1 cellular context compared by ENCODE assay signal in genomic region chr16:17275076-17275732, GRCh38.
TF ChIP-seq lines count a peak whose summit lies in the region.

No MANE protein-coding gene starts in this region.

TF ChIP-seq in HepG2, 621 proteins besides CTCF, POLR2A, EP300 and RAD21 (continued from another document):
- TF ChIP-seq ZNF768 (CRISPR knock-in tag; IDR thresholded peaks at IDR 0.05) = peak; percentile 68; the same call in 1 of the 2 replicates
- TF ChIP-seq HDAC2 (CRISPR knock-in tag; IDR thresholded peaks at IDR 0.05) = peak; percentile 30; the same call in 1 of the 2 replicates
- no peak for TF ChIP-seq ELF1 (CRISPR knock-in tag; IDR thresholded peaks at IDR 0.05)
- TF ChIP-seq ZFP62 (CRISPR knock-in tag; IDR thresholded peaks at IDR 0.05) = no peak
- TF ChIP-seq NR2F1 (CRISPR knock-in tag; IDR thresholded peaks at IDR 0.05) = peak in 1 of 2 experiments; percentile 39; a peak in 1 of 4 replicates
- 0 out of 2 replicates have a peak, but pooled peaks have one; percentile 19 for TF ChIP-seq ARID3A (IDR thresholded peaks at IDR 0.05; ENCODE audit: low read depth, low read length)
- TF ChIP-seq, protein P1, sequence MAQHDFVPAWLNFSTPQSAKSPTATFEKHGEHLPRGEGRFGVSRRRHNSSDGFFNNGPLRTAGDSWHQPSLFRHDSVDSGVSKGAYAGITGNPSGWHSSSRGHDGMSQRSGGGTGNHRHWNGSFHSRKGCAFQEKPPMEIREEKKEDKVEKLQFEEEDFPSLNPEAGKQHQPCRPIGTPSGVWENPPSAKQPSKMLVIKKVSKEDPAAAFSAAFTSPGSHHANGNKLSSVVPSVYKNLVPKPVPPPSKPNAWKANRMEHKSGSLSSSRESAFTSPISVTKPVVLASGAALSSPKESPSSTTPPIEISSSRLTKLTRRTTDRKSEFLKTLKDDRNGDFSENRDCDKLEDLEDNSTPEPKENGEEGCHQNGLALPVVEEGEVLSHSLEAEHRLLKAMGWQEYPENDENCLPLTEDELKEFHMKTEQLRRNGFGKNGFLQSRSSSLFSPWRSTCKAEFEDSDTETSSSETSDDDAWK (CRISPR knock-in tag; IDR thresholded peaks at IDR 0.05) = no peak
- TF ChIP-seq PRDM4 (CRISPR knock-in tag; IDR thresholded peaks at IDR 0.05; ENCODE audit: borderline replicate concordance) = no peak
- TF ChIP-seq ETV5 (CRISPR knock-in tag; IDR thresholded peaks at IDR 0.05; ENCODE audit: borderline replicate concordance) = no peak; the same call in 1 of the 2 replicates
- no peak for TF ChIP-seq FOSL1 (CRISPR knock-in tag; IDR thresholded peaks at IDR 0.05; ENCODE audit: borderline replicate concordance)
- TF ChIP-seq PRMT3 (CRISPR knock-in tag; IDR thresholded peaks at IDR 0.05; ENCODE audit: borderline replicate concordance, low read depth) = no peak
- TF ChIP-seq FIP1L1 (IDR thresholded peaks at IDR 0.05; ENCODE audit: borderline replicate concordance, insufficient read depth, low read depth, low read length) = no peak
- peak; percentile 75 for TF ChIP-seq FOSL2 (CRISPR knock-in tag; IDR thresholded peaks at IDR 0.05)
- TF ChIP-seq FOXO4 (CRISPR knock-in tag; conservative IDR thresholded peaks at IDR 0.05) = no peak
- TF ChIP-seq ARID5B (CRISPR knock-in tag; IDR thresholded peaks at IDR 0.05) = peak; percentile 57
- no peak for TF ChIP-seq ZNF691 (CRISPR knock-in tag; IDR thresholded peaks at IDR 0.05; ENCODE audit: borderline replicate concordance, low read depth)
- no peak for TF ChIP-seq ZNF775 (CRISPR knock-in tag; IDR thresholded peaks at IDR 0.05; ENCODE audit: borderline replicate concordance)
- TF ChIP-seq, protein P2, sequence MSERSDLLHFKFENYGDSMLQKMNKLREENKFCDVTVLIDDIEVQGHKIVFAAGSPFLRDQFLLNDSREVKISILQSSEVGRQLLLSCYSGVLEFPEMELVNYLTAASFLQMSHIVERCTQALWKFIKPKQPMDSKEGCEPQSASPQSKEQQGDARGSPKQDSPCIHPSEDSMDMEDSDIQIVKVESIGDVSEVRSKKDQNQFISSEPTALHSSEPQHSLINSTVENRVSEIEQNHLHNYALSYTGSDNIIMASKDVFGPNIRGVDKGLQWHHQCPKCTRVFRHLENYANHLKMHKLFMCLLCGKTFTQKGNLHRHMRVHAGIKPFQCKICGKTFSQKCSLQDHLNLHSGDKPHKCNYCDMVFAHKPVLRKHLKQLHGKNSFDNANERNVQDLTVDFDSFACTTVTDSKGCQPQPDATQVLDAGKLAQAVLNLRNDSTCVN (CRISPR knock-in tag; IDR thresholded peaks at IDR 0.05; ENCODE audit: borderline replicate concordance) = peak; percentile 97
- TF ChIP-seq MTERF4 (CRISPR knock-in tag; IDR thresholded peaks at IDR 0.05) = no peak
- TF ChIP-seq AFF4 (CRISPR knock-in tag; IDR thresholded peaks at IDR 0.05) = no peak
- TF ChIP-seq ZNF510 (CRISPR knock-in tag; IDR thresholded peaks at IDR 0.05; ENCODE audit: low read depth) = no peak
- no peak for TF ChIP-seq EHMT2 (IDR thresholded peaks at IDR 0.05; ENCODE audit: borderline replicate concordance, low read depth, low read length)
- TF ChIP-seq ZBTB43 (CRISPR knock-in tag; conservative IDR thresholded peaks at IDR 0.05) = 0 out of 2 replicates have a peak, but pooled peaks have one; percentile 39
- TF ChIP-seq KMT2A (CRISPR knock-in tag; IDR thresholded peaks at IDR 0.05) = no peak
- TF ChIP-seq SP1 (IDR thresholded peaks at IDR 0.05) = no peak
- no peak for TF ChIP-seq SP1 (CRISPR knock-in tag; IDR thresholded peaks at IDR 0.05)
- TF ChIP-seq ZNF263 (CRISPR knock-in tag; IDR thresholded peaks at IDR 0.05) = peak; percentile 61
- TF ChIP-seq FOXM1 (CRISPR knock-in tag; IDR thresholded peaks at IDR 0.05) = no peak
- peak; percentile 61; the same call in 1 of the 2 replicates for TF ChIP-seq NCOR1 (IDR thresholded peaks at IDR 0.05; ENCODE audit: borderline replicate concordance, low read length)
- TF ChIP-seq, protein P3, sequence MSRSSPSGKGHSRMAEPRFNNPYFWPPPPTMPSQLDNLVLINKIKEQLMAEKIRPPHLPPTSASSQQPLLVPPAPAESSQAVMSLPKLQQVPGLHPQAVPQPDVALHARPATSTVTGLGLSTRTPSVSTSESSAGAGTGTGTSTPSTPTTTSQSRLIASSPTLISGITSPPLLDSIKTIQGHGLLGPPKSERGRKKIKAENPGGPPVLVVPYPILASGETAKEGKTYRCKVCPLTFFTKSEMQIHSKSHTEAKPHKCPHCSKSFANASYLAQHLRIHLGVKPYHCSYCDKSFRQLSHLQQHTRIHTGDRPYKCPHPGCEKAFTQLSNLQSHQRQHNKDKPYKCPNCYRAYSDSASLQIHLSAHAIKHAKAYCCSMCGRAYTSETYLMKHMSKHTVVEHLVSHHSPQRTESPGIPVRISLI (CRISPR knock-in tag; IDR thresholded peaks at IDR 0.05; ENCODE audit: borderline replicate concordance) = no peak
- TF ChIP-seq ZC3H13 (CRISPR knock-in tag; IDR thresholded peaks at IDR 0.05) = no peak
- TF ChIP-seq ZNF335 (CRISPR knock-in tag; IDR thresholded peaks at IDR 0.05) = no peak
- TF ChIP-seq HNF4G (IDR thresholded peaks at IDR 0.05; ENCODE audit: borderline replicate concordance, low read depth, low read length) = peak; percentile 70
- no peak; the same call in 1 of the 2 replicates for TF ChIP-seq HNF4G (CRISPR knock-in tag; IDR thresholded peaks at IDR 0.05; ENCODE audit: borderline replicate concordance, low read depth)
- TF ChIP-seq GATAD1 (CRISPR knock-in tag; IDR thresholded peaks at IDR 0.05) = no peak
TF ChIP-seq in HepG2: peak in this region for 32.
